ENCODE assay signal across 10 cellular contexts in genomic region chr17:79755591-79755990, GRCh38. TPM values are rescaled to one million over a fixed set of nuclear protein-coding genes. Genes with fewer than 3 reads are reported as not detected.
"Had no signal": no experiment of that assay in that cellular context is flagged by ENCODE, and none has a peak within 500 bp of the region (broad histone marks: within the 10 kb centered on the region; RNA-seq: fewer than 3 reads in every experiment).

No MANE protein-coding gene starts in this region.

- H3K4me3 ChIP-seq: GM23338 had no signal

- FAIRE-seq: H1, H54, HepG2 had no signal

- H3K27ac ChIP-seq: HL-60 had no signal

- DNase-seq: H9, HCEC 1CT, HFFc6, KBM-7 had no signal

RNA-seq across cellular contexts. Expression of gene ENPP7, which starts 24.8 kb away (rescaled TPM):
- total RNA-seq: GM23338, H1, H9, HFFc6, HT1080 had no signal
- polyA plus RNA-seq: GM23338, H1 had no signal
